In genomic region chr6:133707456-133707855, GRCh38 we compare ENCODE assay signal across 9 cellular contexts.
A peak's percentile ranks its signal among the peaks of the same experiment; 100 is the strongest.
DNase-seq lines count a peak whose midpoint lies in the region; ATAC-seq and TF ChIP-seq lines count a peak whose summit lies in the region.
"Had no signal": no experiment of that assay in that cellular context is flagged by ENCODE, and none has a peak within 500 bp of the region (broad histone marks: within the 10 kb centered on the region; RNA-seq: fewer than 3 reads in every experiment).

No MANE protein-coding gene starts in this region.

- TF ChIP-seq CTCF in GM12865 (IDR thresholded peaks at IDR 0.05; ENCODE audit: insufficient read depth, low read depth, low read length, missing control alignments) (no peak), Calu3 (IDR thresholded peaks at IDR 0.05; ENCODE audit: unreplicated experiment) (no peak)

- CTCF ChIA-PET in Calu3 (lab: Charles Lee) = interaction anchor here (1.4 kb wide), 1 partner anchor 210 kb away, joined by 3 read pairs; no protein-coding TSS in a partner anchor

- H3K4me3 Mint-ChIP-seq in Calu3 (ENCODE audit: low read depth, unreplicated experiment) = no peak overlapping the region
- H3K4me3 Mint-ChIP-seq: natural killer cell treated with Interleukin-12 subunit alpha and Interleukin-12 subunit beta and Interleukin-15 and Interleukin-18, amount 100 ng/mL, for 72 hours had no signal

- no TSS peak for BruUV-seq in Calu3 (replicated peaks; lab: Mats Ljungman, UMichigan)

- H3K36me3 Mint-ChIP-seq in Calu3 (ENCODE audit: insufficient read depth, unreplicated experiment) = no peaks in the 10 kb centered on the region
- H3K36me3 Mint-ChIP-seq: natural killer cell treated with Interleukin-12 subunit alpha and Interleukin-12 subunit beta and Interleukin-15 and Interleukin-18, amount 100 ng/mL, for 72 hours had no signal

- ATAC-seq in HG02973 (IDR thresholded peaks at IDR 0.05; ENCODE audit: unreplicated experiment) (peak; percentile 91), GM21723 (IDR thresholded peaks at IDR 0.05; ENCODE audit: unreplicated experiment) (no peak)

- H3K27me3 Mint-ChIP-seq in Calu3 (ENCODE audit: unreplicated experiment) = no peaks in the 10 kb centered on the region
- H3K27me3 Mint-ChIP-seq: natural killer cell treated with Interleukin-12 subunit alpha and Interleukin-12 subunit beta and Interleukin-15 and Interleukin-18, amount 100 ng/mL, for 72 hours had no signal

- in situ Hi-C loops in SK-MEL-5 (cut with HindIII; ENCODE audit: low pct_unique_long_range_greater_than_20kb, low sequenced_read_pairs) = no loop called here

- H3K4me1 Mint-ChIP-seq in Calu3 (ENCODE audit: low read depth, unreplicated experiment) = no peaks in the 10 kb centered on the region

- H3K4me3 ChIP-seq in GM12865 (ENCODE audit: low read depth, low read length) = no peak overlapping the region

- H3K9me3 Mint-ChIP-seq in Calu3 (ENCODE audit: low read depth, unreplicated experiment) = no peaks in the 10 kb centered on the region
- H3K9me3 Mint-ChIP-seq: natural killer cell treated with Interleukin-12 subunit alpha and Interleukin-12 subunit beta and Interleukin-15 and Interleukin-18, amount 100 ng/mL, for 72 hours had no signal

- DNase-seq in GM12865 (ENCODE audit: low read depth) (peak; percentile 38), SK-MEL-5 (ENCODE audit: low read depth, low spot score) (peak; percentile 19), inferior parietal cortex (ENCODE audit: extremely low spot score) (peak; percentile 18), Calu3 (no peak), mesenteric fat pad (ENCODE audit: low spot score) (no peak), NCI-H2081 treated with DMSO at 0.1 percent for 48 hours (lab: John Stamatoyannopoulos, UW) (no peak)

- no peak overlapping the region for H3K27ac Mint-ChIP-seq in Calu3 (ENCODE audit: unreplicated experiment)
- H3K27ac Mint-ChIP-seq: natural killer cell treated with Interleukin-12 subunit alpha and Interleukin-12 subunit beta and Interleukin-15 and Interleukin-18, amount 100 ng/mL, for 72 hours had no signal

- intact Hi-C loops in Calu3 (cut with micrococcal nuclease; ENCODE audit: unreplicated experiment) = no loop called here

Comparison
In these comparisons a context has a peak if more than half of its experiments do, and no peak if none do; other contexts are left out.
1. DNase-seq: peak in GM12865 (single experiment), SK-MEL-5 (single experiment) and inferior parietal cortex (single experiment); none in Calu3 (single experiment), mesenteric fat pad (single experiment) and NCI-H2081 treated with DMSO at 0.1 percent for 48 hours (single experiment).